Comparison of ENCODE assay signal across 8 cellular contexts in the genomic region with DNA sequence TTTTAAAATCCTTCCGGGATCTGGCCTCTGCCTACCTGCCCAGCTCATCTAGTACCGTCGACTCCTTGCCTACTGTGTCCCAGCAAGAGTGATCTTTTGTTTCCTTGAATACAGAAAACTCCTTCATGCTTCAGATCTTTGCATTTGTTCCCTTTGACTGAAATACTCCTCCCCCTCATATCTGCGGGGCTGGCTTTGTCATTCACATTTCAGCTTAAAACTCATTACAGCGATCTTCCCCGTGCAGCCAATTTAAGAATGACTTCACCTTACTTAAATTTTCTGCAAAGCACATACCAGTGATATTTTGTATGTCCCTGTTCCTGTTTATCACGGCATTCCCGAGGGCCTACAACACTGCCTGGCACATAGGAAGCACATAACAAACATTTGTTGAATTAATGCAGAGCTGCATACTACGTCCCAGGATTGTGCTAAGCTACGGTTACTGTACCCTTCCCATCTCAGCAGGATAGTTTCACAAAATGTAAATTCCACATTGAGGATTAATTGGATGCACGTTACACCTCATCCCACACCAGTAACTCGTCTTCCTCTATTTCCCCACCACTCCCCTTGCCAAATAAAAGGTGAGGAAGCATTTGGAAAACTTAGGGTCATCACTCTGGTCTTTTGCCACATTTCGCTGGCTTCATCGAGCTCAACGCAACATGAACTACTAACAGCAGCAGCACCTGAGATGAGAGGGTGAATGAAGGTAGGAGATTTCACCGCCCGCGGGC. TPM values are rescaled to one million over a fixed set of nuclear protein-coding genes. Genes with fewer than 3 reads are reported as not detected.
A peak's percentile ranks its signal among the peaks of the same experiment; 100 is the strongest.
DNase-seq lines count a peak whose midpoint lies in the region; ATAC-seq and TF ChIP-seq lines count a peak whose summit lies in the region.

No MANE protein-coding gene starts in this region.

- peaks cover 10% of the 10 kb centered on the region for H3K4me1 Mint-ChIP-seq in MCF 10A (ENCODE audit: insufficient read depth, unreplicated experiment)
- peaks cover 15% of the 10 kb centered on the region for H3K4me1 Mint-ChIP-seq in mesothelial cell of epicardium

- H3K27me3 ChIP-seq in left ventricle myocardium inferior (ENCODE audit: low read depth) (no peaks in the 10 kb centered on the region), uterus (no peaks in the 10 kb centered on the region)

- intact Hi-C loops in left ventricle myocardium inferior (cut with micrococcal nuclease): no loop called here
- intact Hi-C loops in left ventricle myocardium superior (cut with micrococcal nuclease): no loop called here
- intact Hi-C loops in MCF 10A (cut with micrococcal nuclease): loop anchor here (1.0 to 10.0 kb wide), 6 partner anchors 49 to 377 kb away; a partner anchor contains a TSS
- intact Hi-C loops in uterus (cut with DNase I; ENCODE audit: low total_unique reads): no loop called here

- H3K4me3 ChIP-seq in left ventricle myocardium inferior: peak overlapping the region; percentile 87
- H3K4me3 ChIP-seq in uterus: peak overlapping the region; percentile 36 to 43

- no peak for ATAC-seq in left ventricle myocardium superior

- H3K4me3 Mint-ChIP-seq in MCF 10A (ENCODE audit: unreplicated experiment) (no peak overlapping the region), mesothelial cell of epicardium (peak overlapping the region; percentile 81)

- no peaks in the 10 kb centered on the region for H3K9me3 ChIP-seq in left ventricle myocardium inferior (replicated peaks)
- no peaks in the 10 kb centered on the region for H3K9me3 ChIP-seq in uterus

- H3K27me3 Mint-ChIP-seq in MCF 10A (ENCODE audit: insufficient read depth, unreplicated experiment): no peaks in the 10 kb centered on the region
- no peaks in the 10 kb centered on the region for H3K27me3 Mint-ChIP-seq in mesothelial cell of epicardium (ENCODE audit: low read depth)

- H3K36me3 Mint-ChIP-seq in MCF 10A (ENCODE audit: insufficient read depth, unreplicated experiment) (peaks cover 5% of the 10 kb centered on the region), mesothelial cell of epicardium (peaks cover 2% of the 10 kb centered on the region)

- no peak for DNase-seq in left ventricle myocardium inferior
- DNase-seq in left ventricle myocardium superior: no peak
- no peak for DNase-seq in MCF 10A (ENCODE audit: unreplicated experiment)
- no peak for DNase-seq in mesothelial cell of epicardium (ENCODE audit: low spot score in 2 of 2, unreplicated experiment in 2 of 2)
- no peak for DNase-seq in uterus
- DNase-seq in cerebellar cortex (ENCODE audit: low spot score): no peak
- no peak for DNase-seq in stimulated activated CD4-positive, alpha-beta T cell treated with anti-CD3 and anti-CD28 coated beads, Interleukin-2, amount 100 ng/mL, for 48 hours
- DNase-seq in NCI-H1694 treated with DMSO at 0.1 percent for 48 hours (lab: John Stamatoyannopoulos, UW): no peak

- no peaks in the 10 kb centered on the region for H3K9me3 Mint-ChIP-seq in MCF 10A (ENCODE audit: unreplicated experiment)
- no peaks in the 10 kb centered on the region for H3K9me3 Mint-ChIP-seq in mesothelial cell of epicardium

- no peak for TF ChIP-seq POLR2A in uterus (IDR thresholded peaks at IDR 0.05)

- H3K27ac Mint-ChIP-seq in MCF 10A (ENCODE audit: low read depth, unreplicated experiment): peak overlapping the region; percentile 63
- peak overlapping the region; percentile 95 for H3K27ac Mint-ChIP-seq in mesothelial cell of epicardium

- H3K27ac ChIP-seq in left ventricle myocardium inferior (replicated peaks) (peak overlapping the region; percentile 98), uterus (peak overlapping the region; percentile 78 to 96)

- H3K4me1 ChIP-seq in left ventricle myocardium inferior (peaks cover 48% of the 10 kb centered on the region), uterus (no peaks in the 10 kb centered on the region)

- POLR2A ChIA-PET in MCF 10A (lab: Yijun Ruan, JAX): interaction anchor here (0.6 to 7.2 kb wide), 31 partner anchors 9 to 1927 kb away, joined by 3 to 82 read pairs (median 4); a partner anchor contains a TSS

- TF ChIP-seq CTCF in left ventricle myocardium inferior (IDR thresholded peaks at IDR 0.05; ENCODE audit: borderline replicate concordance) (no peak), MCF 10A (IDR thresholded peaks at IDR 0.05; ENCODE audit: unreplicated experiment) (no peak), mesothelial cell of epicardium (IDR thresholded peaks at IDR 0.05; ENCODE audit: unreplicated experiment) (no peak), uterus (IDR thresholded peaks at IDR 0.05) (no peak)

- TSS peak; percentile 99 for BruUV-seq in MCF 10A (replicated peaks; lab: Mats Ljungman, UMichigan)

- H3K36me3 ChIP-seq in left ventricle myocardium inferior (no peaks in the 10 kb centered on the region), uterus (no peaks in the 10 kb centered on the region)

- CTCF ChIA-PET in MCF 10A (lab: Yijun Ruan, JAX): interaction anchor here (0.5 to 2.5 kb wide), 12 partner anchors 10 to 356 kb away, joined by 3 to 12 read pairs (median 4); no protein-coding TSS in a partner anchor

RNA-seq across cellular contexts. Expression of a gene that starts 0.8 kb away (rescaled TPM):
- total RNA-seq in left ventricle myocardium inferior: 22.3 TPM
- 25.1 TPM for total RNA-seq in left ventricle myocardium superior
- total RNA-seq in MCF 10A (2022): 99.0 and 101 TPM in 2 replicates
- 30.7 to 32.0 TPM (median 31.1 TPM) in 3 replicates for total RNA-seq in mesothelial cell of epicardium
- 100 to 1,000 TPM in 1 of 4 donors, 10 to 100 TPM in 3; 16.7 to 109 (median 37.7) TPM for total RNA-seq in uterus
